1 cellular context compared by ENCODE assay signal in the genomic region with DNA sequence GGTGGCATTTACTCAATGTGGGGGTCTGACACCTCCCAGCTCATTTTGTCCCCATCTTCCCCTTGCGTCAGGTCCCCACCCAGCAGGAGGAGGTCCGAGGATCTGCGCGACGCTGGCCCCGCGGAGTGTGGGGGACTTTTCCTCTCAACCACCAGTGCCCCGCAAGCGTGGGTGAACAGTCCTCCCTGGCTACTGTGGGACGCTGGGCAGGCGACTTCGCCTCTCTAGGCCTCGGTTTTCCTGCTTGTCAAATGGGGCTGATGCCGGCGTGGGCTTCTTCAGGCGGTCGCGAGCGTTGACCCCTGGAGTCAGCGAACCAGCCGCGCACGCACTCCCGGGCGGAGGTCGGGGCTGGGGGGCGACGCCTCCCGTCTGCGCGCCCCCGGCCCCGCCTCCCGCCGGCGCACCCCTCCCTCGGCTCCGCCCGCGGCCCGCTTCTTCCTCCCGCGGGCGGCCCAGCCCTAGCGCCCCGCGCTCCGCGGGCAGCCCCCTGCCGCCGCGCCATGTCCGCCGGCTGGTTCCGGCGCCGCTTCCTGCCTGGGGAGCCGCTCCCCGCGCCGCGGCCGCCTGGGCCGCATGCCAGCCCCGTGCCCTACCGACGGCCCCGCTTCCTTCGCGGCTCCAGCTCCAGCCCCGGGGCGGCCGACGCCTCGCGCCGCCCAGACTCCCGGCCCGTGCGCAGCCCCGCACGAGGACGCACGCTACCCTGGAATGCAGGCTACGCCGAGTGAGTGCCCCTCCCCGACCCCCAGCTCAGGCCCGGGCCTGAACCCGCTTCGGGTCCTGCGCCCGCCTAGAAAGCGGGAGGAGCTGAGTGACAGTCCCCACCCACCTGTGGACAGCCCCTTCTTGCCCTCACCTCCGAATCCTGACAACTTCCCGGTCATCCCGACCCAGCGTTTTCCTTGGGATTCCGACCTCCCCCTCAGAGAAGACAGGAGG.
TF ChIP-seq lines count a peak whose summit lies in the region.

A gene with protein sequence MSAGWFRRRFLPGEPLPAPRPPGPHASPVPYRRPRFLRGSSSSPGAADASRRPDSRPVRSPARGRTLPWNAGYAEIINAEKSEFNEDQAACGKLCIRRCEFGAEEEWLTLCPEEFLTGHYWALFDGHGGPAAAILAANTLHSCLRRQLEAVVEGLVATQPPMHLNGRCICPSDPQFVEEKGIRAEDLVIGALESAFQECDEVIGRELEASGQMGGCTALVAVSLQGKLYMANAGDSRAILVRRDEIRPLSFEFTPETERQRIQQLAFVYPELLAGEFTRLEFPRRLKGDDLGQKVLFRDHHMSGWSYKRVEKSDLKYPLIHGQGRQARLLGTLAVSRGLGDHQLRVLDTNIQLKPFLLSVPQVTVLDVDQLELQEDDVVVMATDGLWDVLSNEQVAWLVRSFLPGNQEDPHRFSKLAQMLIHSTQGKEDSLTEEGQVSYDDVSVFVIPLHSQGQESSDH (plus strand): TSS at position 438 of the 942 bp plus-strand sequence. CDS start 66 bp downstream, at position 504.

TF ChIP-seq in H1, 55 proteins besides CTCF, POLR2A, EP300 and RAD21:
- peak; percentile 95 for TF ChIP-seq TEAD4 (IDR thresholded peaks at IDR 0.05; ENCODE audit: low read depth, low read length)
- TF ChIP-seq GTF2F1 (IDR thresholded peaks at IDR 0.05; ENCODE audit: borderline replicate concordance, low read depth, low read length): peak; percentile 16; the same call in 1 of the 2 replicates
- 0 out of 4 replicates have a peak, but pooled peaks of 1 of the 2 experiments have one; percentile 57 for TF ChIP-seq SIN3A (conservative IDR thresholded peaks at IDR 0.05 in 1 of 2, IDR thresholded peaks at IDR 0.05 in 1 of 2; ENCODE audit: low read depth in 1 of 2, low read length in 2 of 2)
- TF ChIP-seq KDM4A (IDR thresholded peaks at IDR 0.05; ENCODE audit: low read depth, low read length, severe bottlenecking): peak; percentile 63
- TF ChIP-seq EZH2 (IDR thresholded peaks at IDR 0.05; ENCODE audit: low read depth, low read length, severe bottlenecking): peak; percentile 43
- peak; percentile 50 for TF ChIP-seq PHF8 (conservative IDR thresholded peaks at IDR 0.05; ENCODE audit: low read depth, low read length)
- no peak for TF ChIP-seq BACH1 (IDR thresholded peaks at IDR 0.05; ENCODE audit: low read length)
- TF ChIP-seq, protein P1, sequence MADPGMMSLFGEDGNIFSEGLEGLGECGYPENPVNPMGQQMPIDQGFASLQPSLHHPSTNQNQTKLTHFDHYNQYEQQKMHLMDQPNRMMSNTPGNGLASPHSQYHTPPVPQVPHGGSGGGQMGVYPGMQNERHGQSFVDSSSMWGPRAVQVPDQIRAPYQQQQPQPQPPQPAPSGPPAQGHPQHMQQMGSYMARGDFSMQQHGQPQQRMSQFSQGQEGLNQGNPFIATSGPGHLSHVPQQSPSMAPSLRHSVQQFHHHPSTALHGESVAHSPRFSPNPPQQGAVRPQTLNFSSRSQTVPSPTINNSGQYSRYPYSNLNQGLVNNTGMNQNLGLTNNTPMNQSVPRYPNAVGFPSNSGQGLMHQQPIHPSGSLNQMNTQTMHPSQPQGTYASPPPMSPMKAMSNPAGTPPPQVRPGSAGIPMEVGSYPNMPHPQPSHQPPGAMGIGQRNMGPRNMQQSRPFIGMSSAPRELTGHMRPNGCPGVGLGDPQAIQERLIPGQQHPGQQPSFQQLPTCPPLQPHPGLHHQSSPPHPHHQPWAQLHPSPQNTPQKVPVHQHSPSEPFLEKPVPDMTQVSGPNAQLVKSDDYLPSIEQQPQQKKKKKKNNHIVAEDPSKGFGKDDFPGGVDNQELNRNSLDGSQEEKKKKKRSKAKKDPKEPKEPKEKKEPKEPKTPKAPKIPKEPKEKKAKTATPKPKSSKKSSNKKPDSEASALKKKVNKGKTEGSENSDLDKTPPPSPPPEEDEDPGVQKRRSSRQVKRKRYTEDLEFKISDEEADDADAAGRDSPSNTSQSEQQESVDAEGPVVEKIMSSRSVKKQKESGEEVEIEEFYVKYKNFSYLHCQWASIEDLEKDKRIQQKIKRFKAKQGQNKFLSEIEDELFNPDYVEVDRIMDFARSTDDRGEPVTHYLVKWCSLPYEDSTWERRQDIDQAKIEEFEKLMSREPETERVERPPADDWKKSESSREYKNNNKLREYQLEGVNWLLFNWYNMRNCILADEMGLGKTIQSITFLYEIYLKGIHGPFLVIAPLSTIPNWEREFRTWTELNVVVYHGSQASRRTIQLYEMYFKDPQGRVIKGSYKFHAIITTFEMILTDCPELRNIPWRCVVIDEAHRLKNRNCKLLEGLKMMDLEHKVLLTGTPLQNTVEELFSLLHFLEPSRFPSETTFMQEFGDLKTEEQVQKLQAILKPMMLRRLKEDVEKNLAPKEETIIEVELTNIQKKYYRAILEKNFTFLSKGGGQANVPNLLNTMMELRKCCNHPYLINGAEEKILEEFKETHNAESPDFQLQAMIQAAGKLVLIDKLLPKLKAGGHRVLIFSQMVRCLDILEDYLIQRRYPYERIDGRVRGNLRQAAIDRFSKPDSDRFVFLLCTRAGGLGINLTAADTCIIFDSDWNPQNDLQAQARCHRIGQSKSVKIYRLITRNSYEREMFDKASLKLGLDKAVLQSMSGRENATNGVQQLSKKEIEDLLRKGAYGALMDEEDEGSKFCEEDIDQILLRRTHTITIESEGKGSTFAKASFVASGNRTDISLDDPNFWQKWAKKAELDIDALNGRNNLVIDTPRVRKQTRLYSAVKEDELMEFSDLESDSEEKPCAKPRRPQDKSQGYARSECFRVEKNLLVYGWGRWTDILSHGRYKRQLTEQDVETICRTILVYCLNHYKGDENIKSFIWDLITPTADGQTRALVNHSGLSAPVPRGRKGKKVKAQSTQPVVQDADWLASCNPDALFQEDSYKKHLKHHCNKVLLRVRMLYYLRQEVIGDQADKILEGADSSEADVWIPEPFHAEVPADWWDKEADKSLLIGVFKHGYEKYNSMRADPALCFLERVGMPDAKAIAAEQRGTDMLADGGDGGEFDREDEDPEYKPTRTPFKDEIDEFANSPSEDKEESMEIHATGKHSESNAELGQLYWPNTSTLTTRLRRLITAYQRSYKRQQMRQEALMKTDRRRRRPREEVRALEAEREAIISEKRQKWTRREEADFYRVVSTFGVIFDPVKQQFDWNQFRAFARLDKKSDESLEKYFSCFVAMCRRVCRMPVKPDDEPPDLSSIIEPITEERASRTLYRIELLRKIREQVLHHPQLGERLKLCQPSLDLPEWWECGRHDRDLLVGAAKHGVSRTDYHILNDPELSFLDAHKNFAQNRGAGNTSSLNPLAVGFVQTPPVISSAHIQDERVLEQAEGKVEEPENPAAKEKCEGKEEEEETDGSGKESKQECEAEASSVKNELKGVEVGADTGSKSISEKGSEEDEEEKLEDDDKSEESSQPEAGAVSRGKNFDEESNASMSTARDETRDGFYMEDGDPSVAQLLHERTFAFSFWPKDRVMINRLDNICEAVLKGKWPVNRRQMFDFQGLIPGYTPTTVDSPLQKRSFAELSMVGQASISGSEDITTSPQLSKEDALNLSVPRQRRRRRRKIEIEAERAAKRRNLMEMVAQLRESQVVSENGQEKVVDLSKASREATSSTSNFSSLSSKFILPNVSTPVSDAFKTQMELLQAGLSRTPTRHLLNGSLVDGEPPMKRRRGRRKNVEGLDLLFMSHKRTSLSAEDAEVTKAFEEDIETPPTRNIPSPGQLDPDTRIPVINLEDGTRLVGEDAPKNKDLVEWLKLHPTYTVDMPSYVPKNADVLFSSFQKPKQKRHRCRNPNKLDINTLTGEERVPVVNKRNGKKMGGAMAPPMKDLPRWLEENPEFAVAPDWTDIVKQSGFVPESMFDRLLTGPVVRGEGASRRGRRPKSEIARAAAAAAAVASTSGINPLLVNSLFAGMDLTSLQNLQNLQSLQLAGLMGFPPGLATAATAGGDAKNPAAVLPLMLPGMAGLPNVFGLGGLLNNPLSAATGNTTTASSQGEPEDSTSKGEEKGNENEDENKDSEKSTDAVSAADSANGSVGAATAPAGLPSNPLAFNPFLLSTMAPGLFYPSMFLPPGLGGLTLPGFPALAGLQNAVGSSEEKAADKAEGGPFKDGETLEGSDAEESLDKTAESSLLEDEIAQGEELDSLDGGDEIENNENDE (IDR thresholded peaks at IDR 0.05; ENCODE audit: insufficient replicate concordance, low read length): no peak
- TF ChIP-seq, protein P2, sequence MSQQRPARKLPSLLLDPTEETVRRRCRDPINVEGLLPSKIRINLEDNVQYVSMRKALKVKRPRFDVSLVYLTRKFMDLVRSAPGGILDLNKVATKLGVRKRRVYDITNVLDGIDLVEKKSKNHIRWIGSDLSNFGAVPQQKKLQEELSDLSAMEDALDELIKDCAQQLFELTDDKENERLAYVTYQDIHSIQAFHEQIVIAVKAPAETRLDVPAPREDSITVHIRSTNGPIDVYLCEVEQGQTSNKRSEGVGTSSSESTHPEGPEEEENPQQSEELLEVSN (IDR thresholded peaks at IDR 0.05): peak; percentile 93
- no peak for TF ChIP-seq RXRA (IDR thresholded peaks at IDR 0.05; ENCODE audit: insufficient read depth, low read depth, low read length)
- peak; percentile 42 for TF ChIP-seq RNF2 (IDR thresholded peaks at IDR 0.05; ENCODE audit: borderline replicate concordance, low read depth, low read length, missing control alignments, poor library complexity, severe bottlenecking)
- peak; percentile 73 for TF ChIP-seq ASH2L (IDR thresholded peaks at IDR 0.05; ENCODE audit: low read length)
- TF ChIP-seq, protein P3, sequence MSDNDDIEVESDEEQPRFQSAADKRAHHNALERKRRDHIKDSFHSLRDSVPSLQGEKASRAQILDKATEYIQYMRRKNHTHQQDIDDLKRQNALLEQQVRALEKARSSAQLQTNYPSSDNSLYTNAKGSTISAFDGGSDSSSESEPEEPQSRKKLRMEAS (IDR thresholded peaks at IDR 0.05): peak; percentile 96
